In genomic region chr14:74084277-74085046, GRCh38 we compare ENCODE assay signal across 8 cellular contexts. TPM values are rescaled to one million over a fixed set of nuclear protein-coding genes. Genes with fewer than 3 reads are reported as not detected.
DNase-seq lines count a peak whose midpoint lies in the region; ATAC-seq and FAIRE-seq lines count a peak whose summit lies in the region.

ALDH6A1 (minus strand) TSS chr14:74084453; CDS start chr14:74084394, 59 bp downstream.
LIN52 (plus strand) TSS chr14:74084956; CDS start chr14:74084975, 19 bp downstream.

- in situ Hi-C loops in Caki2 (cut with HindIII; ENCODE audit: low pct_unique_long_range_greater_than_20kb, low sequenced_read_pairs) = no loop called here

- no peaks in the 10 kb centered on the region for H3K9me3 ChIP-seq in effector memory CD4-positive, alpha-beta T cell (ENCODE audit: control insufficient read depth, low read length)

- no peaks in the 10 kb centered on the region for H3K27me3 ChIP-seq in effector memory CD4-positive, alpha-beta T cell (replicated peaks; ENCODE audit: control insufficient read depth, insufficient read depth, low read length, poor library complexity, severe bottlenecking)

- H3K36me3 ChIP-seq in effector memory CD4-positive, alpha-beta T cell (ENCODE audit: control insufficient read depth, insufficient read depth, low read length) = no peaks in the 10 kb centered on the region

- peak; percentile 100 for FAIRE-seq in HTR-8/SVneo (lab: Jason Lieb, UNC)

- peaks cover 5% of the 10 kb centered on the region for H3K4me1 ChIP-seq in effector memory CD4-positive, alpha-beta T cell (ENCODE audit: control insufficient read depth, insufficient read depth, low read length, poor library complexity, severe bottlenecking)

- peak; percentile 88 for ATAC-seq in GM21367 (IDR thresholded peaks at IDR 0.05; ENCODE audit: unreplicated experiment)

- peak within 1 kb of the TSS; percentile 71 for H3K27ac ChIP-seq in effector memory CD4-positive, alpha-beta T cell (ENCODE audit: insufficient read depth, low read length, poor library complexity, severe bottlenecking)

- peak within 1 kb of the TSS; percentile 74 for H3K4me3 ChIP-seq in effector memory CD4-positive, alpha-beta T cell (ENCODE audit: insufficient read depth, low read depth, low read length, poor library complexity, severe bottlenecking)

- DNase-seq in Caki2 (ENCODE audit: low read depth) (peak; percentile 100), HTR-8/SVneo (ENCODE audit: insufficient read length, low spot score) (peak; percentile 100), NOMO-1 treated with DMSO at 0.1 percent for 48 hours (lab: John Stamatoyannopoulos, UW; ENCODE audit: unreplicated experiment) (peak; percentile 100), medulla oblongata (ENCODE audit: extremely low spot score) (peak; percentile 100)
- peak; percentile 100 for DNase-seq in activated CD8-positive, alpha-beta memory T cell treated with anti-CD3 and anti-CD28 coated beads for 4 hours (ENCODE audit: low read depth in 2 of 2)
- DNase-seq in effector memory CD4-positive, alpha-beta T cell = peak; percentile 100
- peak; percentile 100 for DNase-seq in stimulated activated CD8-positive, alpha-beta memory T cell treated with anti-CD3 and anti-CD28 coated beads, Interleukin-12 subunit alpha, Interleukin-12 subunit beta, amount 100 ng/mL, for 1 hour (ENCODE audit: low read depth)

RNA-seq across cellular contexts. Expression of gene ALDH6A1, which starts in this region (rescaled TPM):
- total RNA-seq in Caki2 (2014; rRNA removed; shearing (Covaris generic); ENCODE audit: low replicate concordance) = 20.0 and 20.1 TPM in 2 replicates

RNA-seq across cellular contexts. Expression of gene LIN52, which starts in this region (rescaled TPM):
- 8.6 and 17.6 TPM in 2 replicates for total RNA-seq in Caki2 (2014; rRNA removed; shearing (Covaris generic); ENCODE audit: low replicate concordance)

Comparison
In these comparisons a context has a peak if more than half of its experiments do, and no peak if none do; other contexts are left out.
1. Peak in every context shown above with its lines: DNase-seq, ATAC-seq, H3K4me3 ChIP-seq and H3K27ac ChIP-seq.